Comparison of ENCODE assay signal across 1 cellular context in the genomic region with DNA sequence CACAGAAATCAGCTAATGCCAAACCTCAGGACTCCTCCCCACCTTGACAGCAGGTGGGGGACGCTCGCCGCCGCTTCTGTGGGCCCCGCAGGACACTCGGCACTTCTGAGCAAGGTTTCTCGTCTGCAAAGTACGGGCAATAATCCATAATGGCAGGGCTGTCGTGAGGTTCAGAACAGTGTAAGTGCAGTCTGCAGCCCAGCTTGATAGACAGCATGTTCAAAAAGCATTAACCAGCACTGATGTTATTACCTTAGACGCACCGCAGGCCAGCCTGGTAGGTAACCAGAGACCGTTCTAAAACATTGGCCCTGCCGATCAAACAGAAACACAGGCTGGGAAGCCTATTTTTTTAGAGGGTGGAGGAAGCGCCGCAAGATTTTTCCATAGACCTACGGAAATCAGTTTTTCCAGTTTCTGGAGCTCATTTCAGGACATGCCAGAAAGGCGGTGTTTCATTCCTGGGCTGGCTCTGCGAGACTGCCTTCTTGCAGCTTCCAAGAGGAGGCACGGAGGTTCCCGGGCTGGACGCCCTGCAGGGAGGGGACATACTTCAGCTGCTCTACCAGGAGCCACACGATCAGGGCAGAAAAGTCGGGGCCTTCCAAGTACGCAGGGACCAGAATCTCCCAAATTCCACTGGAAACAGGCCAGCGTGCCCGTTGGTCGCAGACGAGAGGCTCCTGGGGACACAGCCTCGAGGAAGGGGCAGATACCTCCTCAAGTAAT.
TF ChIP-seq lines count a peak whose summit lies in the region.

No MANE protein-coding gene starts in this region.

TF ChIP-seq in IMR-90, 13 proteins besides CTCF, POLR2A, EP300 and RAD21:
- TF ChIP-seq BHLHE40 (IDR thresholded peaks at IDR 0.05; ENCODE audit: low read depth, low read length) = no peak
- no peak for TF ChIP-seq RCOR1 (IDR thresholded peaks at IDR 0.05; ENCODE audit: insufficient replicate concordance, low read length)
- TF ChIP-seq, protein P1, sequence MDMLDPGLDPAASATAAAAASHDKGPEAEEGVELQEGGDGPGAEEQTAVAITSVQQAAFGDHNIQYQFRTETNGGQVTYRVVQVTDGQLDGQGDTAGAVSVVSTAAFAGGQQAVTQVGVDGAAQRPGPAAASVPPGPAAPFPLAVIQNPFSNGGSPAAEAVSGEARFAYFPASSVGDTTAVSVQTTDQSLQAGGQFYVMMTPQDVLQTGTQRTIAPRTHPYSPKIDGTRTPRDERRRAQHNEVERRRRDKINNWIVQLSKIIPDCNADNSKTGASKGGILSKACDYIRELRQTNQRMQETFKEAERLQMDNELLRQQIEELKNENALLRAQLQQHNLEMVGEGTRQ (IDR thresholded peaks at IDR 0.05; ENCODE audit: low read depth, low read length) = no peak
- no peak for TF ChIP-seq RFX5 (IDR thresholded peaks at IDR 0.05; ENCODE audit: low read depth, low read length)
- TF ChIP-seq MAFK (IDR thresholded peaks at IDR 0.05; ENCODE audit: low read depth, low read length) = no peak
- no peak for TF ChIP-seq NFE2L2 (IDR thresholded peaks at IDR 0.05; ENCODE audit: low read depth, low read length)
- no peak for TF ChIP-seq FOS (IDR thresholded peaks at IDR 0.05; ENCODE audit: low read depth, low read length)
- TF ChIP-seq CHD1 (IDR thresholded peaks at IDR 0.05; ENCODE audit: low read depth, low read length) = no peak
- TF ChIP-seq MXI1 (IDR thresholded peaks at IDR 0.05; ENCODE audit: borderline replicate concordance, low read depth, low read length) = no peak
- TF ChIP-seq CEBPB (IDR thresholded peaks at IDR 0.05; ENCODE audit: low read depth, low read length) = no peak
- TF ChIP-seq MAZ (IDR thresholded peaks at IDR 0.05; ENCODE audit: borderline replicate concordance, low read depth, low read length) = no peak
- TF ChIP-seq, protein P2, sequence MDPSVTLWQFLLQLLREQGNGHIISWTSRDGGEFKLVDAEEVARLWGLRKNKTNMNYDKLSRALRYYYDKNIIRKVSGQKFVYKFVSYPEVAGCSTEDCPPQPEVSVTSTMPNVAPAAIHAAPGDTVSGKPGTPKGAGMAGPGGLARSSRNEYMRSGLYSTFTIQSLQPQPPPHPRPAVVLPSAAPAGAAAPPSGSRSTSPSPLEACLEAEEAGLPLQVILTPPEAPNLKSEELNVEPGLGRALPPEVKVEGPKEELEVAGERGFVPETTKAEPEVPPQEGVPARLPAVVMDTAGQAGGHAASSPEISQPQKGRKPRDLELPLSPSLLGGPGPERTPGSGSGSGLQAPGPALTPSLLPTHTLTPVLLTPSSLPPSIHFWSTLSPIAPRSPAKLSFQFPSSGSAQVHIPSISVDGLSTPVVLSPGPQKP (IDR thresholded peaks at IDR 0.05; ENCODE audit: borderline replicate concordance, low read depth, low read length) = no peak
- TF ChIP-seq SMC3 (IDR thresholded peaks at IDR 0.05; ENCODE audit: low read depth, low read length) = no peak
